In the genomic region with DNA sequence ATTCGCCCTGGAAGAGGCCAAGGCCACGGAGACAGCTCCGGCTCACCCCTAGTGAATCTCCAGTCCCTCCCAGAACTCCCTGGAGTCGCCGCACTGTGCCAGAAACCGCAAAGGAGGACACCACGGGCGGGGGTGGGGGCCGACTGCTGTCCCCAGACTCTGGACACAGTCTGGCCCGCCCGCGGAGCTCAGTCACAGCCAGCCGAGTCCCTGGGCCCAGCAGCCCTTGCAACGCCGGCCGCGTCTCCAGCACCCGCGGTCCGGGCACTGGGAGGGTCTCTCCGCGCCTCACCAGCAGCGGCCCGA, we compare ENCODE assay signal across 8 cellular contexts. TPM values are rescaled to one million over a fixed set of nuclear protein-coding genes. Genes with fewer than 3 reads are reported as not detected.
A peak's percentile ranks its signal among the peaks of the same experiment; 100 is the strongest.
DNase-seq lines count a peak whose midpoint lies in the region; ATAC-seq, FAIRE-seq and TF ChIP-seq lines count a peak whose summit lies in the region.

No MANE protein-coding gene starts in this region.

- ATAC-seq in HG02798 (IDR thresholded peaks at IDR 0.05; ENCODE audit: poor library complexity, unreplicated experiment) (peak; percentile 20), T-helper 17 cell (no peak), GM18517 (IDR thresholded peaks at IDR 0.05; ENCODE audit: unreplicated experiment) (no peak)
- no peak for ATAC-seq in naive thymus-derived CD4-positive, alpha-beta T cell

- POLR2A ChIA-PET in endothelial cell of umbilical vein (lab: Charles Lee), result no interaction called here
- POLR2A ChIA-PET in naive thymus-derived CD4-positive, alpha-beta T cell (lab: Charles Lee), result interaction anchor here (0.6 to 4.7 kb wide), 18 partner anchors 10 to 539 kb away, joined by 3 to 94 read pairs (median 9); a partner anchor contains a TSS

- no peak for TF ChIP-seq CTCF in endothelial cell of umbilical vein (IDR thresholded peaks at IDR 0.05; ENCODE audit: extremely low read depth in 1 of 2, insufficient read depth in 1 of 2, low read depth in 1 of 2, low read length in 2 of 2)

- H3K4me1 Mint-ChIP-seq in T-helper 17 cell, result peaks cover 27% of the 10 kb centered on the region
- H3K4me1 Mint-ChIP-seq in naive thymus-derived CD4-positive, alpha-beta T cell, result peaks cover 14 to 56% (median 45%) of the 10 kb centered on the region in 7 donors

- peak; percentile 52 for FAIRE-seq in endothelial cell of umbilical vein (lab: Jason Lieb, UNC)

- peak overlapping the region; percentile 58 for H3K27ac ChIP-seq in endothelial cell of umbilical vein (ENCODE audit: insufficient read depth, low read depth, low read length)
- H3K27ac ChIP-seq in naive thymus-derived CD4-positive, alpha-beta T cell (ENCODE audit: low read depth, low read length), result peak overlapping the region; percentile 85

- no peaks in the 10 kb centered on the region for H3K36me3 ChIP-seq in endothelial cell of umbilical vein (ENCODE audit: control insufficient read depth in 2 of 2, extremely low read depth in 1 of 2, insufficient read depth in 2 of 2, low read length in 2 of 2)
- peaks cover 0 to 7% (median 0%) of the 10 kb centered on the region in 3 experiments for H3K36me3 ChIP-seq in naive thymus-derived CD4-positive, alpha-beta T cell (ENCODE audit: control insufficient read depth in 2 of 3, insufficient read depth in 3 of 3, low read length in 3 of 3)

- H3K27me3 ChIP-seq in endothelial cell of umbilical vein (ENCODE audit: control insufficient read depth in 2 of 2, insufficient read depth in 2 of 2, low read length in 2 of 2), result no peaks in the 10 kb centered on the region
- no peaks in the 10 kb centered on the region for H3K27me3 ChIP-seq in naive thymus-derived CD4-positive, alpha-beta T cell (ENCODE audit: control insufficient read depth in 2 of 2, insufficient read depth in 2 of 2, low read length in 2 of 2)

- no peaks in the 10 kb centered on the region for H3K9me1 ChIP-seq in endothelial cell of umbilical vein (replicated peaks; ENCODE audit: control insufficient read depth, extremely low read depth, insufficient read depth, low read length)

- H3K27ac Mint-ChIP-seq in T-helper 17 cell, result peak overlapping the region; percentile 97
- H3K27ac Mint-ChIP-seq in naive thymus-derived CD4-positive, alpha-beta T cell, result peak overlapping the region; percentile 75 to 92 (median 87)

- H3K79me2 ChIP-seq in endothelial cell of umbilical vein (ENCODE audit: control insufficient read depth, insufficient read depth, low read length), result peaks cover 12% of the 10 kb centered on the region

- H3K4me3 ChIP-seq in endothelial cell of umbilical vein (replicated peaks in 1 of 3; ENCODE audit: insufficient read depth in 1 of 3, low read depth in 1 of 3, low read length in 3 of 3), result peak overlapping the region; percentile 62 to 74 (median 72)
- peak overlapping the region; percentile 90 for H3K4me3 ChIP-seq in naive thymus-derived CD4-positive, alpha-beta T cell (ENCODE audit: low read length)

- intact Hi-C loops in endothelial cell of umbilical vein (cut with micrococcal nuclease), result loop anchor here (2.0 kb wide), 2 partner anchors 18 to 36 kb away; a partner anchor contains a TSS
- intact Hi-C loops in naive thymus-derived CD4-positive, alpha-beta T cell (cut with micrococcal nuclease), result loop anchor here (2.0 to 10.0 kb wide), 3 partner anchors 86 to 232 kb away; a partner anchor contains a TSS

- H3K4me3 Mint-ChIP-seq in T-helper 17 cell, result peak overlapping the region; percentile 89
- peak overlapping the region; percentile 77 to 94 (median 85) for H3K4me3 Mint-ChIP-seq in naive thymus-derived CD4-positive, alpha-beta T cell

- DNase-seq in ELF-1 (ENCODE audit: low read depth, low spot score) (peak; percentile 54), T-helper 17 cell (no peak), endothelial cell of umbilical vein (ENCODE audit: low read depth, low spot score) (peak; percentile 37), NCI-H2107 (lab: John Stamatoyannopoulos, UW) (no peak), DMS153 treated with DMSO at 0.1 percent for 48 hours (lab: John Stamatoyannopoulos, UW; ENCODE audit: unreplicated experiment) (no peak)
- DNase-seq in naive thymus-derived CD4-positive, alpha-beta T cell, result peak in 4 of 9 donors; percentile 13 to 33 (median 14)

- TF ChIP-seq POLR2A in endothelial cell of umbilical vein (IDR thresholded peaks at IDR 0.05; ENCODE audit: low read depth, low read length), result no peak

- BruUV-seq in endothelial cell of umbilical vein (replicated peaks; lab: Mats Ljungman, UMichigan), result no TSS peak

- peak overlapping the region; percentile 93 for H2AFZ ChIP-seq in endothelial cell of umbilical vein (ENCODE audit: low read depth, low read length)

- peak overlapping the region; percentile 66 for H3K9ac ChIP-seq in endothelial cell of umbilical vein (replicated peaks; ENCODE audit: extremely low read depth, insufficient read depth, low read length)

- peaks cover 23% of the 10 kb centered on the region for H3K4me1 ChIP-seq in endothelial cell of umbilical vein (ENCODE audit: control insufficient read depth, extremely low read depth, insufficient read depth, low read length)
- peaks cover 26 to 30% of the 10 kb centered on the region in 2 donors for H3K4me1 ChIP-seq in naive thymus-derived CD4-positive, alpha-beta T cell (ENCODE audit: control insufficient read depth in 2 of 2, insufficient read depth in 2 of 2, low read length in 2 of 2)

- dilution Hi-C loops in endothelial cell of umbilical vein (cut with MboI; ENCODE audit: extremely low pct_ligation_motif_present, low sequenced_read_pairs), result no loop called here

- H3K4me2 ChIP-seq in endothelial cell of umbilical vein (ENCODE audit: insufficient read depth, low read length), result peak overlapping the region; percentile 87

- no peaks in the 10 kb centered on the region for H3K27me3 Mint-ChIP-seq in T-helper 17 cell
- H3K27me3 Mint-ChIP-seq in naive thymus-derived CD4-positive, alpha-beta T cell, result no peaks in the 10 kb centered on the region

- no peaks in the 10 kb centered on the region for H4K20me1 ChIP-seq in endothelial cell of umbilical vein (replicated peaks; ENCODE audit: control insufficient read depth, extremely low read depth, insufficient read depth, low read length)

- H3K36me3 Mint-ChIP-seq in T-helper 17 cell (ENCODE audit: low read depth), result peaks cover 2% of the 10 kb centered on the region
- H3K36me3 Mint-ChIP-seq in naive thymus-derived CD4-positive, alpha-beta T cell, result peaks cover 0 to 18% (median 5%) of the 10 kb centered on the region in 5 donors

- H3K9me3 Mint-ChIP-seq in naive thymus-derived CD4-positive, alpha-beta T cell, result no peaks in the 10 kb centered on the region

- CTCF ChIA-PET in endothelial cell of umbilical vein (lab: Charles Lee), result interaction anchor here (1.4 to 2.0 kb wide), 5 partner anchors 13 to 165 kb away, joined by 3 to 12 read pairs (median 6); a partner anchor contains a TSS
- CTCF ChIA-PET in naive thymus-derived CD4-positive, alpha-beta T cell (lab: Charles Lee), result no interaction called here

- H3K9me3 ChIP-seq in T-helper 17 cell (ENCODE audit: control insufficient read depth, low read length, poor library complexity, severe bottlenecking) (no peaks in the 10 kb centered on the region), endothelial cell of umbilical vein (replicated peaks; ENCODE audit: control insufficient read depth, insufficient read depth, low read length) (no peaks in the 10 kb centered on the region)
- no peaks in the 10 kb centered on the region for H3K9me3 ChIP-seq in naive thymus-derived CD4-positive, alpha-beta T cell (ENCODE audit: control insufficient read depth in 2 of 3, low read length in 3 of 3)

RNA-seq across cellular contexts. Expression of a gene that starts 0.5 kb away (rescaled TPM):
- total RNA-seq in T-helper 17 cell, result 10 to 100 TPM; 10.2 to 15.5 TPM
- 9.9 and 18.1 TPM in 2 replicates for total RNA-seq in endothelial cell of umbilical vein
- polyA plus RNA-seq in endothelial cell of umbilical vein, result 10.8 and 11.2 TPM in 2 replicates
- 7.2 and 8.8 TPM in 2 replicates for polyA plus RNA-seq in endothelial cell of umbilical vein (2011; cell fraction: cytosol; rRNA removed)
- 21.0 and 24.1 TPM in 2 replicates for polyA plus RNA-seq in endothelial cell of umbilical vein (2011; cell fraction: nucleus; rRNA removed)
- 4.5 and 8.7 TPM in 2 replicates for polyA plus RNA-seq in endothelial cell of umbilical vein (2012)
- polyA minus RNA-seq in endothelial cell of umbilical vein, result 10.0 and 11.1 TPM in 2 replicates
- 11.2 TPM for polyA minus RNA-seq in endothelial cell of umbilical vein (2011; cell fraction: cytosol; rRNA and poly(A)+ RNA removed)
- 4.3 and 6.2 TPM in 2 replicates for polyA minus RNA-seq in endothelial cell of umbilical vein (2011; cell fraction: nucleus; rRNA and poly(A)+ RNA removed)
- total RNA-seq in naive thymus-derived CD4-positive, alpha-beta T cell, result 10 to 100 TPM; 14.1 to 42.3 (median 28.0) TPM
- 10 to 100 TPM; 21.2 to 24.6 TPM for polyA plus RNA-seq in naive thymus-derived CD4-positive, alpha-beta T cell

RNA-seq across cellular contexts. Expression of a gene that starts 5.9 kb away (rescaled TPM):
- total RNA-seq in T-helper 17 cell (10 to 100 TPM; 27.5 to 28.4 TPM), endothelial cell of umbilical vein (45.5 and 51.0 TPM in 2 replicates)
- polyA plus RNA-seq in endothelial cell of umbilical vein, result 58.9 and 60.2 TPM in 2 replicates
- polyA plus RNA-seq in endothelial cell of umbilical vein (2011; cell fraction: cytosol; rRNA removed), result 66.9 and 92.4 TPM in 2 replicates
- 93.1 and 107 TPM in 2 replicates for polyA plus RNA-seq in endothelial cell of umbilical vein (2011; cell fraction: nucleus; rRNA removed)
- 46.2 and 54.0 TPM in 2 replicates for polyA plus RNA-seq in endothelial cell of umbilical vein (2012)
- polyA minus RNA-seq in endothelial cell of umbilical vein, result 72.4 and 92.4 TPM in 2 replicates
- polyA minus RNA-seq in endothelial cell of umbilical vein (2011; cell fraction: cytosol; rRNA and poly(A)+ RNA removed), result 33.4 TPM
- 19.7 and 27.7 TPM in 2 replicates for polyA minus RNA-seq in endothelial cell of umbilical vein (2011; cell fraction: nucleus; rRNA and poly(A)+ RNA removed)
- total RNA-seq in naive thymus-derived CD4-positive, alpha-beta T cell, result 10 to 100 TPM; 19.7 to 60.4 (median 28.2) TPM
- 10 to 100 TPM; 21.5 to 34.0 TPM for polyA plus RNA-seq in naive thymus-derived CD4-positive, alpha-beta T cell

RNA-seq across cellular contexts. Expression of a gene that starts 17.9 kb away (rescaled TPM):
- total RNA-seq in T-helper 17 cell (1 to 10 TPM in 1 of 2 donors, under 1 TPM in 1; 0.97 to 1.5 TPM), endothelial cell of umbilical vein (0.42 and 1.2 TPM in 2 replicates)
- 0.41 and 0.70 TPM in 2 replicates for polyA plus RNA-seq in endothelial cell of umbilical vein
- polyA plus RNA-seq in endothelial cell of umbilical vein (2011; cell fraction: cytosol; rRNA removed), result 0.20 and 0.22 TPM in 2 replicates
- 2.1 and 2.3 TPM in 2 replicates for polyA plus RNA-seq in endothelial cell of umbilical vein (2011; cell fraction: nucleus; rRNA removed)
- 0.21 and 0.33 TPM in 2 replicates for polyA plus RNA-seq in endothelial cell of umbilical vein (2012)
- 0.53 and 1.4 TPM in 2 replicates for polyA minus RNA-seq in endothelial cell of umbilical vein
- polyA minus RNA-seq in endothelial cell of umbilical vein (2011; cell fraction: cytosol; rRNA and poly(A)+ RNA removed), result not detected
- polyA minus RNA-seq in endothelial cell of umbilical vein (2011; cell fraction: nucleus; rRNA and poly(A)+ RNA removed), result 0.58 and 0.82 TPM in 2 replicates
- total RNA-seq in naive thymus-derived CD4-positive, alpha-beta T cell, result 1 to 10 TPM in 3 of 5 experiments, under 1 TPM in 2; 0.95 to 2.6 (median 1.1) TPM
- not detected for polyA plus RNA-seq in naive thymus-derived CD4-positive, alpha-beta T cell

RNA-seq across cellular contexts. Expression of a gene that starts 35.3 kb away (rescaled TPM):
- total RNA-seq in T-helper 17 cell (10 to 100 TPM; 23.7 to 26.3 TPM), endothelial cell of umbilical vein (55.6 and 62.5 TPM in 2 replicates)
- 68.0 and 69.5 TPM in 2 replicates for polyA plus RNA-seq in endothelial cell of umbilical vein
- 90.6 and 112 TPM in 2 replicates for polyA plus RNA-seq in endothelial cell of umbilical vein (2011; cell fraction: cytosol; rRNA removed)
- polyA plus RNA-seq in endothelial cell of umbilical vein (2011; cell fraction: nucleus; rRNA removed), result 25.8 and 26.3 TPM in 2 replicates
- polyA plus RNA-seq in endothelial cell of umbilical vein (2012), result 63.6 and 79.9 TPM in 2 replicates
- polyA minus RNA-seq in endothelial cell of umbilical vein, result 55.9 and 56.6 TPM in 2 replicates
- 28.9 TPM for polyA minus RNA-seq in endothelial cell of umbilical vein (2011; cell fraction: cytosol; rRNA and poly(A)+ RNA removed)
- 8.8 and 12.4 TPM in 2 replicates for polyA minus RNA-seq in endothelial cell of umbilical vein (2011; cell fraction: nucleus; rRNA and poly(A)+ RNA removed)
- total RNA-seq in naive thymus-derived CD4-positive, alpha-beta T cell, result 10 to 100 TPM; 20.3 to 58.0 (median 32.7) TPM
- 10 to 100 TPM; 58.2 to 72.3 TPM for polyA plus RNA-seq in naive thymus-derived CD4-positive, alpha-beta T cell

RNA-seq across cellular contexts. Expression of a gene that starts 35.6 kb away (rescaled TPM):
- 10 to 100 TPM; 31.1 TPM for total RNA-seq in T-helper 17 cell
- 84.6 and 84.8 TPM in 2 replicates for total RNA-seq in endothelial cell of umbilical vein
- polyA plus RNA-seq in endothelial cell of umbilical vein, result 120 and 130 TPM in 2 replicates
- 78.3 and 82.2 TPM in 2 replicates for polyA plus RNA-seq in endothelial cell of umbilical vein (2011; cell fraction: cytosol; rRNA removed)
- 70.9 and 80.1 TPM in 2 replicates for polyA plus RNA-seq in endothelial cell of umbilical vein (2011; cell fraction: nucleus; rRNA removed)
- 54.9 and 59.0 TPM in 2 replicates for polyA plus RNA-seq in endothelial cell of umbilical vein (2012)
- 86.8 and 92.8 TPM in 2 replicates for polyA minus RNA-seq in endothelial cell of umbilical vein
- polyA minus RNA-seq in endothelial cell of umbilical vein (2011; cell fraction: cytosol; rRNA and poly(A)+ RNA removed), result 52.3 TPM
- 16.3 and 16.8 TPM in 2 replicates for polyA minus RNA-seq in endothelial cell of umbilical vein (2011; cell fraction: nucleus; rRNA and poly(A)+ RNA removed)
- 10 to 100 TPM; 39.9 to 76.9 (median 67.4) TPM for total RNA-seq in naive thymus-derived CD4-positive, alpha-beta T cell
- 100 to 1,000 TPM; 128 to 145 TPM for polyA plus RNA-seq in naive thymus-derived CD4-positive, alpha-beta T cell

Comparison
In these comparisons a context has a peak if more than half of its experiments do, and no peak if none do; other contexts are left out.
1. DNase-seq: peak in ELF-1 (single experiment) and endothelial cell of umbilical vein (single experiment); none in T-helper 17 cell (0 of 3), NCI-H2107 (single experiment) and DMS153 treated with DMSO at 0.1 percent for 48 hours (single experiment).